ENCODE assay signal across 11 cellular contexts in genomic region chr5:40842351-40842750, GRCh38. TPM values are rescaled to one million over a fixed set of nuclear protein-coding genes. Genes with fewer than 3 reads are reported as not detected.
DNase-seq lines count a peak whose midpoint lies in the region; ATAC-seq and TF ChIP-seq lines count a peak whose summit lies in the region.
"Had no signal": no experiment of that assay in that cellular context is flagged by ENCODE, and none has a peak within 500 bp of the region (broad histone marks: within the 10 kb centered on the region; RNA-seq: fewer than 3 reads in every experiment).

No MANE protein-coding gene starts in this region.

- DNase-seq in IMR-90 = peak; percentile 71
- no peak for DNase-seq in MCF 10A (ENCODE audit: unreplicated experiment)
- DNase-seq in kidney tubule cell (ENCODE audit: low spot score) = peak; percentile 35
- DNase-seq in suprapubic skin (ENCODE audit: low spot score in 2 of 2) = no peak
- no peak for DNase-seq in NCI-H774 (lab: John Stamatoyannopoulos, UW)
- DNase-seq in SW 1271 (lab: John Stamatoyannopoulos, UW) = no peak
- DNase-seq in erythroblast (lab: John Stamatoyannopoulos, UW) = no peak
- DNase-seq: activated CD8-positive, alpha-beta memory T cell treated with anti-CD3 and anti-CD28 coated beads, Interleukin-2, amount 10 ng/mL, durations not matched to agents 7 days and 5 days; caudate nucleus had no signal

- no peaks in the 10 kb centered on the region for H3K27me3 Mint-ChIP-seq in MCF 10A (ENCODE audit: insufficient read depth, unreplicated experiment)

- no peak overlapping the region for H3K14ac ChIP-seq in IMR-90 (replicated peaks; ENCODE audit: low read depth, low read length)

- peak overlapping the region; percentile 80 for H3K4me3 Mint-ChIP-seq in MCF 10A (ENCODE audit: unreplicated experiment)

- WGBS in IMR-90 (ENCODE audit: extremely low coverage in 2 of 2, insufficient read length in 1 of 2), 2 experiments = no CpG with 5 or more reads among the region's 2 CpGs
- WGBS in suprapubic skin = 60% methylated on average over 2 of the region's 2 CpGs

- TF ChIP-seq CTCF in IMR-90 (conservative IDR thresholded peaks at IDR 0.05; ENCODE audit: low read depth, low read length) (no peak), MCF 10A (IDR thresholded peaks at IDR 0.05; ENCODE audit: unreplicated experiment) (no peak), suprapubic skin (IDR thresholded peaks at IDR 0.05) (no peak)

- no peak overlapping the region for H2AFZ ChIP-seq in IMR-90 (replicated peaks; ENCODE audit: low read length, poor library complexity)

- CTCF ChIA-PET in IMR-90 (lab: Yijun Ruan, JAX) (no interaction called here), MCF 10A (lab: Yijun Ruan, JAX) (interaction anchor here (0.6 to 1.1 kb wide), 2 partner anchors 44 to 48 kb away, joined by 3 to 7 read pairs; partner anchors contain the start of gene PRKAA1)

- H3K4me1 ChIP-seq in IMR-90 (ENCODE audit: control insufficient read depth, insufficient read depth, low read length) = 0 out of 2 replicates have a peak, but pooled peaks cover 2% of the 10 kb centered on the region
- no peaks in the 10 kb centered on the region for H3K4me1 ChIP-seq in suprapubic skin

- intact Hi-C loops in IMR-90 (cut with micrococcal nuclease) = loop anchor here (5.0 kb wide), 1 partner anchor 35 kb away; no protein-coding TSS in a partner anchor
- intact Hi-C loops in MCF 10A (cut with micrococcal nuclease) = no loop called here

- peak overlapping the region; percentile 40; the same call in 1 of the 2 replicates for H3K4me2 ChIP-seq in IMR-90 (ENCODE audit: low read depth, low read length)

- no peak overlapping the region for H2BK20ac ChIP-seq in IMR-90 (ENCODE audit: low read depth, low read length)

- H3K27ac Mint-ChIP-seq in MCF 10A (ENCODE audit: low read depth, unreplicated experiment) = peak overlapping the region; percentile 94
- H3K27ac Mint-ChIP-seq: activated CD8-positive, alpha-beta memory T cell treated with anti-CD3 and anti-CD28 coated beads, Interleukin-2, amount 10 ng/mL, durations not matched to agents 7 days and 5 days had no signal

- BruUV-seq in IMR-90 (replicated peaks; lab: Mats Ljungman, UMichigan) (no TSS peak), MCF 10A (replicated peaks; lab: Mats Ljungman, UMichigan) (no TSS peak)

- POLR2A ChIA-PET in IMR-90 (lab: Charles Lee; ENCODE audit: unreplicated experiment) = no interaction called here
- POLR2A ChIA-PET in MCF 10A (lab: Yijun Ruan, JAX) = interaction anchor here (0.6 to 3.9 kb wide), 10 partner anchors 9 to 1061 kb away, joined by 3 to 31 read pairs (median 5); no protein-coding TSS in a partner anchor

- H3K18ac ChIP-seq in IMR-90 (ENCODE audit: low read depth, low read length) = no peak overlapping the region

- ATAC-seq in IMR-90 (ENCODE audit: low read depth) (peak; percentile 88), GM21526 (IDR thresholded peaks at IDR 0.05; ENCODE audit: low FRiP score, unreplicated experiment) (no peak)
- ATAC-seq: activated CD8-positive, alpha-beta memory T cell treated with anti-CD3 and anti-CD28 coated beads, Interleukin-2, amount 10 ng/mL, durations not matched to agents 7 days and 5 days had no signal

- H2BK15ac ChIP-seq in IMR-90 (ENCODE audit: low read depth, low read length) = no peak overlapping the region

- H3K9me1 ChIP-seq in IMR-90 (ENCODE audit: insufficient read depth, low read length) = no peaks in the 10 kb centered on the region

- H3K79me1 ChIP-seq in IMR-90 (ENCODE audit: low read depth in 1 of 2, low read length in 2 of 2) = no peaks in the 10 kb centered on the region; a peak in 1 of 4 replicates

- dilution Hi-C loops in IMR-90 (cut with HindIII; ENCODE audit: low sequenced_read_pairs, unreplicated experiment) = no loop called here

- no peaks in the 10 kb centered on the region for H4K20me1 ChIP-seq in IMR-90 (ENCODE audit: insufficient read depth, low read length)

- no peak overlapping the region for H3K4me3 ChIP-seq in IMR-90 (ENCODE audit: insufficient read depth, low read depth, low read length)
- peak overlapping the region; percentile 47 for H3K4me3 ChIP-seq in suprapubic skin

- H3K27me3 ChIP-seq in IMR-90 (ENCODE audit: control insufficient read depth, insufficient read depth, low read length) (no peaks in the 10 kb centered on the region), suprapubic skin (no peaks in the 10 kb centered on the region)

- no peak overlapping the region for H2AK9ac ChIP-seq in IMR-90 (replicated peaks; ENCODE audit: low read depth, low read length, poor library complexity)

- peaks cover 8% of the 10 kb centered on the region for H3K4me1 Mint-ChIP-seq in MCF 10A (ENCODE audit: insufficient read depth, unreplicated experiment)

- H4K8ac ChIP-seq in IMR-90 (ENCODE audit: low read depth in 2 of 2, low read length in 2 of 2) = no peak overlapping the region

- TF ChIP-seq EP300 in suprapubic skin (IDR thresholded peaks at IDR 0.05) = no peak

- H3K36me3 Mint-ChIP-seq in MCF 10A (ENCODE audit: insufficient read depth, unreplicated experiment) = peaks cover 9% of the 10 kb centered on the region

- in situ Hi-C loops in IMR-90 (cut with MboI; ENCODE audit: low sequenced_read_pairs) = no loop called here

- TF ChIP-seq POLR2A in IMR-90 (IDR thresholded peaks at IDR 0.05; ENCODE audit: low read depth, low read length) (no peak), suprapubic skin (IDR thresholded peaks at IDR 0.05) (no peak), erythroblast (IDR thresholded peaks at IDR 0.05; ENCODE audit: low read length) (no peak)

- no peaks in the 10 kb centered on the region for H3K9me3 ChIP-seq in IMR-90 (ENCODE audit: control insufficient read depth, insufficient read depth, low read length)
- no peaks in the 10 kb centered on the region for H3K9me3 ChIP-seq in suprapubic skin

- H3K23ac ChIP-seq in IMR-90 (ENCODE audit: low read depth, low read length) = no peak overlapping the region

- no peak for TF ChIP-seq RAD21 in IMR-90 (IDR thresholded peaks at IDR 0.05; ENCODE audit: low read length)

- H3K27ac ChIP-seq in IMR-90 (ENCODE audit: insufficient read depth, low read length) (no peak overlapping the region), suprapubic skin (no peak overlapping the region)

- H2BK5ac ChIP-seq in IMR-90 (ENCODE audit: low read depth, low read length, poor library complexity, severe bottlenecking) = no peak overlapping the region

- H2BK120ac ChIP-seq in IMR-90 (ENCODE audit: low read depth, low read length) = no peak overlapping the region

- no peak overlapping the region for H3K9ac ChIP-seq in IMR-90 (ENCODE audit: low read depth, low read length)

- H3K36me3 ChIP-seq in IMR-90 (ENCODE audit: control insufficient read depth, insufficient read depth, low read length) (no peaks in the 10 kb centered on the region), suprapubic skin (no peaks in the 10 kb centered on the region)

- H3K9me3 Mint-ChIP-seq in MCF 10A (ENCODE audit: unreplicated experiment) = no peaks in the 10 kb centered on the region

- no peak overlapping the region for H3K56ac ChIP-seq in IMR-90 (ENCODE audit: extremely low read depth, insufficient read depth, low read length)

- no peak overlapping the region for H2AK5ac ChIP-seq in IMR-90 (ENCODE audit: low read depth, low read length)

- H4K5ac ChIP-seq in IMR-90 (ENCODE audit: low read depth, low read length) = no peak overlapping the region

- no peak overlapping the region for H3K4ac ChIP-seq in IMR-90 (ENCODE audit: low read depth, low read length)

- no peak overlapping the region for H4K91ac ChIP-seq in IMR-90 (ENCODE audit: insufficient read depth, low read depth, low read length)

TF ChIP-seq in IMR-90, 13 proteins besides CTCF, POLR2A, EP300 and RAD21:
- TF ChIP-seq FOS (IDR thresholded peaks at IDR 0.05; ENCODE audit: low read depth, low read length) (peak; percentile 60; the same call in 1 of the 2 replicates), USF2 (IDR thresholded peaks at IDR 0.05; ENCODE audit: low read depth, low read length) (no peak)

RNA-seq across cellular contexts. Expression of gene CARD6, which starts 1.2 kb away (rescaled TPM):
- total RNA-seq in IMR-90 (2012; rRNA removed) = 4.2 and 4.3 TPM in 2 replicates
- 1.5 and 1.8 TPM in 2 replicates for polyA plus RNA-seq in IMR-90 (2012; rRNA removed)
- polyA plus RNA-seq in IMR-90 (2012; cell fraction: cytosol; rRNA removed) = 0.46 and 0.63 TPM in 2 replicates
- 0.18 and 1.3 TPM in 2 replicates for polyA plus RNA-seq in IMR-90 (2012; cell fraction: nucleus; rRNA removed; ENCODE audit: low replicate concordance)
- total RNA-seq in MCF 10A (2022) = 5.6 and 6.6 TPM in 2 replicates
- 1 to 10 TPM; 3.9 to 8.7 (median 7.3) TPM for total RNA-seq in suprapubic skin
- total RNA-seq: G401 had no signal

RNA-seq across cellular contexts. Expression of gene RPL37, which starts 7.3 kb away (rescaled TPM):
- total RNA-seq in IMR-90 (2012; rRNA removed) (35.3 and 68.6 TPM in 2 replicates), MCF 10A (2022) (2,063 and 2,180 TPM in 2 replicates), suprapubic skin (100 to 1,000 TPM; 242 to 737 (median 403) TPM)
- polyA plus RNA-seq in IMR-90 (2012; rRNA removed) = 294 and 551 TPM in 2 replicates
- 107 and 412 TPM in 2 replicates for polyA plus RNA-seq in IMR-90 (2012; cell fraction: cytosol; rRNA removed)
- 28.1 and 181 TPM in 2 replicates for polyA plus RNA-seq in IMR-90 (2012; cell fraction: nucleus; rRNA removed; ENCODE audit: low replicate concordance)

RNA-seq across cellular contexts. Expression of gene PRKAA1, which starts 44.2 kb away (rescaled TPM):
- 94.1 and 129 TPM in 2 replicates for total RNA-seq in IMR-90 (2012; rRNA removed)
- 38.9 and 47.7 TPM in 2 replicates for polyA plus RNA-seq in IMR-90 (2012; rRNA removed)
- polyA plus RNA-seq in IMR-90 (2012; cell fraction: cytosol; rRNA removed) = 5.5 and 8.8 TPM in 2 replicates
- polyA plus RNA-seq in IMR-90 (2012; cell fraction: nucleus; rRNA removed; ENCODE audit: low replicate concordance) = 25.9 and 134 TPM in 2 replicates
- 58.1 and 62.7 TPM in 2 replicates for total RNA-seq in MCF 10A (2022)
- 100 to 1,000 TPM in 1 of 4 donors, 10 to 100 TPM in 3; 37.8 to 118 (median 53.5) TPM for total RNA-seq in suprapubic skin

Comparison
In these comparisons a context has a peak if more than half of its experiments do, and no peak if none do; other contexts are left out.
1. DNase-seq: peak in IMR-90 (single experiment) and kidney tubule cell (single experiment); none in MCF 10A (single experiment), suprapubic skin (0 of 2), NCI-H774 (single experiment), SW 1271 (0 of 2) and erythroblast (0 of 2).